25 cellular contexts compared by ENCODE assay signal in genomic region chr2:164589522-164589921, GRCh38. TPM values are rescaled to one million over a fixed set of nuclear protein-coding genes. Genes with fewer than 3 reads are reported as not detected.
DNase-seq lines count a peak whose midpoint lies in the region; ATAC-seq and TF ChIP-seq lines count a peak whose summit lies in the region.
"Had no signal": no experiment of that assay in that cellular context is flagged by ENCODE, and none has a peak within 500 bp of the region (broad histone marks: within the 10 kb centered on the region; RNA-seq: fewer than 3 reads in every experiment).

No MANE protein-coding gene starts in this region.

- H3K4me1 Mint-ChIP-seq in natural killer cell, result no peaks in the 10 kb centered on the region
- H3K4me1 Mint-ChIP-seq: activated naive CD8-positive, alpha-beta T cell treated with anti-CD3 and anti-CD28 coated beads for 36 hours; CD14-positive monocyte had no signal

- intact Hi-C loops in natural killer cell (cut with micrococcal nuclease), result no loop called here

- in situ Hi-C loops in astrocyte of the spinal cord (cut with HindIII; ENCODE audit: low sequenced_read_pairs), result no loop called here

- ATAC-seq in HG03039 (IDR thresholded peaks at IDR 0.05; ENCODE audit: unreplicated experiment) (no peak), natural killer cell (no peak)
- ATAC-seq: K562, left cardiac atrium, PC-3, psoas muscle had no signal

- peak; percentile 51 for DNase-seq in LHCN-M2 (ENCODE audit: low read depth)
- DNase-seq in astrocyte of the spinal cord (ENCODE audit: low read depth, low spot score), result peak; percentile 76
- DNase-seq in iris pigment epithelial cell (ENCODE audit: low read depth), result peak; percentile 40
- DNase-seq in stromal cell of bone marrow (ENCODE audit: low read depth), result peak; percentile 28
- no peak for DNase-seq in NCI-H226
- no peak for DNase-seq in natural killer cell
- DNase-seq: activated CD4-positive, alpha-beta T cell treated with anti-CD3 and anti-CD28 coated beads for 4 hours; activated CD8-positive, alpha-beta memory T cell treated with anti-CD3 and anti-CD28 coated beads for 24 hours; activated effector memory CD4-positive, alpha-beta T cell treated with anti-CD3 and anti-CD28 coated beads, Interleukin-2, amount 50 U/mL, for 16 hours; activated naive CD8-positive, alpha-beta T cell treated with anti-CD3 and anti-CD28 coated beads for 36 hours; Calu3; effector CD8-positive, alpha-beta T cell; left cardiac atrium; NCI-H146; NCI-H524; PC-3; psoas muscle; Right ventricle myocardium superior; stimulated activated naive CD4-positive, alpha-beta T cell treated with Interleukin-2 at 50 U/mL for 16 hours; testis had no signal

- no peak overlapping the region for H3K27ac Mint-ChIP-seq in natural killer cell
- H3K27ac Mint-ChIP-seq: activated naive CD8-positive, alpha-beta T cell treated with anti-CD3 and anti-CD28 coated beads for 36 hours; CD14-positive monocyte had no signal

- no peak overlapping the region for H3K4me3 Mint-ChIP-seq in natural killer cell
- H3K4me3 Mint-ChIP-seq: activated naive CD8-positive, alpha-beta T cell treated with anti-CD3 and anti-CD28 coated beads for 36 hours; CD14-positive monocyte had no signal

- no peaks in the 10 kb centered on the region for H3K27me3 Mint-ChIP-seq in natural killer cell (ENCODE audit: low read depth in 2 of 2)
- H3K27me3 Mint-ChIP-seq: activated naive CD8-positive, alpha-beta T cell treated with anti-CD3 and anti-CD28 coated beads for 36 hours had no signal

- H3K4me3 ChIP-seq in astrocyte of the spinal cord (ENCODE audit: low read depth, low read length), result no peak overlapping the region
- H3K4me3 ChIP-seq: ascending aorta, K562, psoas muscle, testis had no signal

- peaks cover 2 to 8% of the 10 kb centered on the region in 2 donors for H3K9me3 Mint-ChIP-seq in natural killer cell

- no peak for TF ChIP-seq CTCF in astrocyte of the spinal cord (IDR thresholded peaks at IDR 0.05; ENCODE audit: low read depth, low read length)
- no peak for TF ChIP-seq CTCF in natural killer cell (IDR thresholded peaks at IDR 0.05)

- H3K36me3 Mint-ChIP-seq in natural killer cell, result no peaks in the 10 kb centered on the region
- H3K36me3 Mint-ChIP-seq: activated naive CD8-positive, alpha-beta T cell treated with anti-CD3 and anti-CD28 coated beads for 36 hours; CD14-positive monocyte had no signal

RNA-seq across cellular contexts. Expression of gene GRB14, which starts 31.8 kb away (rescaled TPM):
- total RNA-seq in LHCN-M2 (2014; rRNA removed) (0.34 and 0.77 TPM in 2 replicates), natural killer cell (not detected)
- polyA plus RNA-seq in LHCN-M2 (2012), result 0.39 TPM
- total RNA-seq: activated naive CD8-positive, alpha-beta T cell treated with anti-CD3 and anti-CD28 coated beads for 36 hours; K562; T-helper 2 cell treated with Interferon-gamma antibody and Interleukin-4, amounts not matched to agents 100 ng/mL and 5 ng/mL, for 36 hours had no signal
- polyA plus RNA-seq: K562 had no signal

Comparison
In these comparisons a context has a peak if more than half of its experiments do, and no peak if none do; other contexts are left out.
1. DNase-seq: peak in LHCN-M2 (single experiment), astrocyte of the spinal cord (single experiment), iris pigment epithelial cell (single experiment) and stromal cell of bone marrow (single experiment); none in NCI-H226 (single experiment) and natural killer cell (single experiment).